8 cellular contexts compared by ENCODE assay signal in genomic region chr1:44594871-44595735, GRCh38.
DNase-seq lines count a peak whose midpoint lies in the region; ATAC-seq and TF ChIP-seq lines count a peak whose summit lies in the region.

No MANE protein-coding gene starts in this region.

- H3K4me1 Mint-ChIP-seq in naive thymus-derived CD4-positive, alpha-beta T cell, result peaks cover 0 to 4% (median 0%) of the 10 kb centered on the region in 7 donors

- DNase-seq in EH (ENCODE audit: low read depth) (peak; percentile 62), NOMO-1 treated with DMSO at 0.1 percent for 48 hours (lab: John Stamatoyannopoulos, UW; ENCODE audit: unreplicated experiment) (peak; percentile 35), epithelial cell of proximal tubule (ENCODE audit: low read depth) (no peak)
- DNase-seq in activated CD8-positive, alpha-beta memory T cell treated with anti-CD3 and anti-CD28 coated beads, Interleukin-2, amount 50 U/mL, for 4 hours, result peak; percentile 81
- peak; percentile 27 to 82 (median 62) for DNase-seq in naive thymus-derived CD4-positive, alpha-beta T cell
- DNase-seq in stimulated activated CD8-positive, alpha-beta memory T cell treated with anti-CD3 and anti-CD28 coated beads, Interleukin-7, amount 100 ng/mL, for 48 hours (ENCODE audit: extremely low read depth in 1 of 2, low read depth in 1 of 2), result peak; percentile 43 to 59

- H3K27ac ChIP-seq in naive thymus-derived CD4-positive, alpha-beta T cell (ENCODE audit: low read depth, low read length), result no peak overlapping the region

- POLR2A ChIA-PET in naive thymus-derived CD4-positive, alpha-beta T cell (lab: Charles Lee), result interaction anchor here (0.6 kb wide), 1 partner anchor 395 kb away, joined by 3 read pairs; no protein-coding TSS in a partner anchor

- H3K27me3 Mint-ChIP-seq in naive thymus-derived CD4-positive, alpha-beta T cell, result peaks cover 0 to 4% (median 2%) of the 10 kb centered on the region in 5 donors

- no peaks in the 10 kb centered on the region for H3K36me3 ChIP-seq in naive thymus-derived CD4-positive, alpha-beta T cell (ENCODE audit: control insufficient read depth in 2 of 3, insufficient read depth in 3 of 3, low read length in 3 of 3)

- no peaks in the 10 kb centered on the region for H3K4me1 ChIP-seq in naive thymus-derived CD4-positive, alpha-beta T cell (ENCODE audit: control insufficient read depth in 2 of 2, insufficient read depth in 2 of 2, low read length in 2 of 2)

- no peaks in the 10 kb centered on the region for H3K36me3 Mint-ChIP-seq in naive thymus-derived CD4-positive, alpha-beta T cell

- no peak overlapping the region for H3K4me3 ChIP-seq in epithelial cell of proximal tubule (ENCODE audit: low read depth, low read length)
- H3K4me3 ChIP-seq in naive thymus-derived CD4-positive, alpha-beta T cell (ENCODE audit: low read length), result no peak overlapping the region

- H3K4me3 Mint-ChIP-seq in naive thymus-derived CD4-positive, alpha-beta T cell, result no peak overlapping the region

- CTCF ChIA-PET in naive thymus-derived CD4-positive, alpha-beta T cell (lab: Charles Lee), result interaction anchor here (0.6 to 1.4 kb wide), 4 partner anchors 12 to 216 kb away, joined by 3 to 8 read pairs (median 3); no protein-coding TSS in a partner anchor

- no peaks in the 10 kb centered on the region for H3K27me3 ChIP-seq in naive thymus-derived CD4-positive, alpha-beta T cell (ENCODE audit: control insufficient read depth in 2 of 2, insufficient read depth in 2 of 2, low read length in 2 of 2)

- TF ChIP-seq CTCF in epithelial cell of proximal tubule (conservative IDR thresholded peaks at IDR 0.05; ENCODE audit: low read depth, low read length), result peak; percentile 94

- H3K27ac Mint-ChIP-seq in naive thymus-derived CD4-positive, alpha-beta T cell, result no peak overlapping the region

- H3K9me3 ChIP-seq in naive thymus-derived CD4-positive, alpha-beta T cell (ENCODE audit: control insufficient read depth in 2 of 3, low read length in 3 of 3), result no peaks in the 10 kb centered on the region

- H3K9me3 Mint-ChIP-seq in naive thymus-derived CD4-positive, alpha-beta T cell, result no peaks in the 10 kb centered on the region

- ATAC-seq in HG03066 (IDR thresholded peaks at IDR 0.05; ENCODE audit: low read depth, unreplicated experiment) (peak; percentile 63), HG03025 (IDR thresholded peaks at IDR 0.05; ENCODE audit: low FRiP score, unreplicated experiment) (no peak)
- ATAC-seq in naive thymus-derived CD4-positive, alpha-beta T cell, result peak; percentile 92

- intact Hi-C loops in naive thymus-derived CD4-positive, alpha-beta T cell (cut with micrococcal nuclease), result loop anchor here (1.0 kb wide), 2 partner anchors 217 to 378 kb away; no protein-coding TSS in a partner anchor
